1 cellular context compared by ENCODE assay signal in genomic region chr17:58324409-58325288, GRCh38.
TF ChIP-seq lines count a peak whose summit lies in the region.

No MANE protein-coding gene starts in this region.

TF ChIP-seq in K562, 482 proteins besides CTCF, POLR2A, EP300 and RAD21 (continued from another document):
- TF ChIP-seq SFPQ (IDR thresholded peaks at IDR 0.05; ENCODE audit: low read depth, low read length) = peak; percentile 19; the same call in 1 of the 2 replicates
- TF ChIP-seq ZNF696 (CRISPR knock-in tag; conservative IDR thresholded peaks at IDR 0.05) = no peak
- TF ChIP-seq NFRKB (IDR thresholded peaks at IDR 0.05; ENCODE audit: low read depth) = no peak
- TF ChIP-seq CHD1 (IDR thresholded peaks at IDR 0.05; ENCODE audit: low read length) = no peak
- no peak for TF ChIP-seq HNRNPLL (IDR thresholded peaks at IDR 0.05; ENCODE audit: low read depth, low read length, poor library complexity, severe bottlenecking)
- TF ChIP-seq E2F6 (IDR thresholded peaks at IDR 0.05; ENCODE audit: borderline replicate concordance in 1 of 2, extremely low read depth in 1 of 2, insufficient read depth in 1 of 2, insufficient read length in 1 of 2, low read depth in 1 of 2, low read length in 1 of 2, poor library complexity in 1 of 2, severe bottlenecking in 1 of 2) = peak in 1 of 2 experiments; percentile 41
- TF ChIP-seq MAX (CRISPR knock-in tag; IDR thresholded peaks at IDR 0.05) = 0 out of 2 replicates have a peak, but pooled peaks have one; percentile 61
- peak; percentile 53 for TF ChIP-seq PCBP1 (IDR thresholded peaks at IDR 0.05; ENCODE audit: low read depth, low read length, poor library complexity, severe bottlenecking)
- TF ChIP-seq ZNF586 (CRISPR knock-in tag; conservative IDR thresholded peaks at IDR 0.05) = no peak
- 0 out of 2 replicates have a peak, but pooled peaks have one; percentile 26 for TF ChIP-seq ETS1 (conservative IDR thresholded peaks at IDR 0.05; ENCODE audit: control insufficient read depth, low read depth, low read length)
- TF ChIP-seq PHF20 (IDR thresholded peaks at IDR 0.05; ENCODE audit: partially characterized antibody) = no peak
- no peak for TF ChIP-seq ELK3 (CRISPR knock-in tag; IDR thresholded peaks at IDR 0.05)
- no peak for TF ChIP-seq PYGO2 (tag; IDR thresholded peaks at IDR 0.05)
- TF ChIP-seq TGIF2 (CRISPR knock-in tag; IDR thresholded peaks at IDR 0.05) = 0 out of 2 replicates have a peak, but pooled peaks have one; percentile 72
- 0 out of 2 replicates have a peak, but pooled peaks have one; percentile 42 for TF ChIP-seq POLR2AphosphoS5 (IDR thresholded peaks at IDR 0.05; ENCODE audit: control insufficient read depth, insufficient read depth, low read depth, low read length)
- no peak for TF ChIP-seq TCFL5 (CRISPR knock-in tag; conservative IDR thresholded peaks at IDR 0.05)
- TF ChIP-seq FOXP4 (CRISPR knock-in tag; IDR thresholded peaks at IDR 0.05; ENCODE audit: borderline replicate concordance) = 0 out of 2 replicates have a peak, but pooled peaks have one; percentile 21
- peak; percentile 6; the same call in 1 of the 2 replicates for TF ChIP-seq MBD2 (IDR thresholded peaks at IDR 0.05; ENCODE audit: borderline replicate concordance, low read depth)
- no peak for TF ChIP-seq ZNF146 (CRISPR knock-in tag; IDR thresholded peaks at IDR 0.05; ENCODE audit: unreplicated experiment)
- TF ChIP-seq ZBTB7A (IDR thresholded peaks at IDR 0.05; ENCODE audit: borderline replicate concordance, control insufficient read depth, low read depth, low read length) = 0 out of 2 replicates have a peak, but pooled peaks have one; percentile 26
- TF ChIP-seq ARID3B (CRISPR knock-in tag; IDR thresholded peaks at IDR 0.05; ENCODE audit: borderline replicate concordance) = no peak
- TF ChIP-seq PTBP1 (IDR thresholded peaks at IDR 0.05; ENCODE audit: low read depth, low read length) = 0 out of 2 replicates have a peak, but pooled peaks have one; percentile 22
- no peak for TF ChIP-seq ERF (CRISPR knock-in tag; IDR thresholded peaks at IDR 0.05)
- TF ChIP-seq POLR2G (IDR thresholded peaks at IDR 0.05; ENCODE audit: low read depth, low read length) = peak; percentile 67
- peak; percentile 70 for TF ChIP-seq FIP1L1 (IDR thresholded peaks at IDR 0.05; ENCODE audit: low read depth, low read length, poor library complexity, severe bottlenecking)
- TF ChIP-seq RBM14 (IDR thresholded peaks at IDR 0.05; ENCODE audit: borderline replicate concordance, insufficient read depth, low read depth, low read length) = 0 out of 2 replicates have a peak, but pooled peaks have one; percentile 40
- TF ChIP-seq ZKSCAN1 (IDR thresholded peaks at IDR 0.05; ENCODE audit: low read depth, low read length) = no peak
- TF ChIP-seq GABPB1 (CRISPR knock-in tag; IDR thresholded peaks at IDR 0.05) = peak; percentile 40; the same call in 1 of the 2 replicates
- peak; percentile 98 for TF ChIP-seq ZBTB33 (CRISPR knock-in tag; IDR thresholded peaks at IDR 0.05)
- TF ChIP-seq KAT7 (CRISPR knock-in tag; IDR thresholded peaks at IDR 0.05; ENCODE audit: borderline replicate concordance) = 0 out of 2 replicates have a peak, but pooled peaks have one; percentile 27
- no peak for TF ChIP-seq PURB (CRISPR knock-in tag; IDR thresholded peaks at IDR 0.05; ENCODE audit: low read depth)
- TF ChIP-seq RBFOX2 (IDR thresholded peaks at IDR 0.05; ENCODE audit: low read depth, low read length) = peak; percentile 60
